Comparison of ENCODE assay signal across 8 cellular contexts in genomic region chr7:37311282-37311868, GRCh38.
A peak's percentile ranks its signal among the peaks of the same experiment; 100 is the strongest.
DNase-seq lines count a peak whose midpoint lies in the region; ATAC-seq lines count a peak whose summit lies in the region.

No MANE protein-coding gene starts in this region.

- ATAC-seq in activated CD4-positive, CD25-positive, alpha-beta regulatory T cell treated with anti-CD3 and anti-CD28 coated beads, Interleukin-2, amount 50 U/mL, for 24 hours: peak; percentile 77 to 85
- peak; percentile 81 for ATAC-seq in stimulated activated naive CD8-positive, alpha-beta T cell treated with anti-CD3 and anti-CD28 coated beads, Interleukin-15, Interleukin-2, amounts not matched to agents 100 U/mL and 50 U/mL, for 24 hours
- ATAC-seq in HG03571 (IDR thresholded peaks at IDR 0.05; ENCODE audit: unreplicated experiment) (no peak), GM21786 (IDR thresholded peaks at IDR 0.05; ENCODE audit: unreplicated experiment) (no peak)

- no peak for DNase-seq in activated CD4-positive, CD25-positive, alpha-beta regulatory T cell (lab: John Stamatoyannopoulos, UW)
- peak; percentile 19 for DNase-seq in activated T-cell treated with anti-CD3 and anti-CD28 coated beads for 4 hours
- DNase-seq in iris pigment epithelial cell (ENCODE audit: low read depth): peak; percentile 10
- DNase-seq in stimulated activated naive CD8-positive, alpha-beta T cell treated with anti-CD3 and anti-CD28 coated beads, Interleukin-15, Interleukin-2, amounts not matched to agents 100 U/mL and 50 U/mL, for 24 hours: peak; percentile 22
- DNase-seq in NCI-H1105 treated with DMSO at 0.1 percent for 48 hours (lab: John Stamatoyannopoulos, UW): no peak

Comparison
In these comparisons a context has a peak if more than half of its experiments do, and no peak if none do; other contexts are left out.
1. ATAC-seq: peak in activated CD4-positive, CD25-positive, alpha-beta regulatory T cell treated with anti-CD3 and anti-CD28 coated beads, Interleukin-2, amount 50 U/mL, for 24 hours (2 of 2) and stimulated activated naive CD8-positive, alpha-beta T cell treated with anti-CD3 and anti-CD28 coated beads, Interleukin-15, Interleukin-2, amounts not matched to agents 100 U/mL and 50 U/mL, for 24 hours (single experiment); none in HG03571 (single experiment) and GM21786 (single experiment).
2. DNase-seq: peak in activated T-cell treated with anti-CD3 and anti-CD28 coated beads for 4 hours (single experiment), iris pigment epithelial cell (single experiment) and stimulated activated naive CD8-positive, alpha-beta T cell treated with anti-CD3 and anti-CD28 coated beads, Interleukin-15, Interleukin-2, amounts not matched to agents 100 U/mL and 50 U/mL, for 24 hours (single experiment); none in activated CD4-positive, CD25-positive, alpha-beta regulatory T cell (0 of 4) and NCI-H1105 treated with DMSO at 0.1 percent for 48 hours (single experiment).